In genomic region chr3:149575213-149575961, GRCh38 we compare ENCODE assay signal across 8 cellular contexts.
DNase-seq lines count a peak whose midpoint lies in the region; ATAC-seq and TF ChIP-seq lines count a peak whose summit lies in the region.

No MANE protein-coding gene starts in this region.

- no peak for TF ChIP-seq POLR2A in sigmoid colon (IDR thresholded peaks at IDR 0.05)

- peaks cover 14% of the 10 kb centered on the region for H3K36me3 ChIP-seq in SJSA1
- peaks cover 4 to 23% (median 5%) of the 10 kb centered on the region in 4 donors for H3K36me3 ChIP-seq in sigmoid colon

- ATAC-seq in GM19351 (IDR thresholded peaks at IDR 0.05; ENCODE audit: unreplicated experiment): no peak

- H3K27me3 ChIP-seq in SJSA1 (replicated peaks): no peaks in the 10 kb centered on the region
- H3K27me3 ChIP-seq in sigmoid colon: no peaks in the 10 kb centered on the region

- H3K4me1 ChIP-seq in SJSA1 (replicated peaks): peaks cover 82% of the 10 kb centered on the region
- peaks cover 0 to 92% (median 77%) of the 10 kb centered on the region in 4 donors for H3K4me1 ChIP-seq in sigmoid colon

- intact Hi-C loops in sigmoid colon (cut with DNase I): loop anchor here (5.0 kb wide), 1 partner anchor 82 kb away; the partner anchor contains the start of gene WWTR1

- WGBS in sigmoid colon, 2 donors: 71 to 77% methylated on average over 7 of the region's 7 CpGs

- H3K9me3 ChIP-seq in SJSA1 (replicated peaks) (no peaks in the 10 kb centered on the region), sigmoid colon (no peaks in the 10 kb centered on the region)

- TF ChIP-seq CTCF in fibroblast of villous mesenchyme (IDR thresholded peaks at IDR 0.05; ENCODE audit: insufficient read depth, low read depth, low read length): no peak
- TF ChIP-seq CTCF in sigmoid colon (IDR thresholded peaks at IDR 0.05): no peak

- H3K27ac ChIP-seq in SJSA1: peak overlapping the region; percentile 92
- H3K27ac ChIP-seq in sigmoid colon: peak overlapping the region; percentile 64 to 84 (median 82)

- no peak for TF ChIP-seq EP300 in sigmoid colon (IDR thresholded peaks at IDR 0.05)

- no peak overlapping the region; the same call in 1 of the 2 replicates for H3K4me3 ChIP-seq in SJSA1
- no peak overlapping the region for H3K4me3 ChIP-seq in fibroblast of villous mesenchyme (ENCODE audit: low read depth, low read length)
- peak overlapping the region in 1 of 4 donors; percentile 2 for H3K4me3 ChIP-seq in sigmoid colon

- DNase-seq in EL: peak; percentile 95
- peak; percentile 78 to 87 for DNase-seq in SJSA1 (ENCODE audit: low read depth in 1 of 2, low spot score in 2 of 2)
- peak; percentile 88 for DNase-seq in fibroblast of villous mesenchyme (ENCODE audit: low read depth)
- DNase-seq in sigmoid colon: peak; percentile 74
- no peak for DNase-seq in NCI-H2171 treated with DMSO at 0.1 percent for 48 hours (lab: John Stamatoyannopoulos, UW)
- DNase-seq in NK-92 treated with Interleukin-12 subunit alpha and Interleukin-12 subunit beta, amount 100 ng/mL, for 24 hours (lab: John Stamatoyannopoulos, UW): no peak
- no peak for DNase-seq in cerebellar cortex (ENCODE audit: low spot score)

Comparison
In these comparisons a context has a peak if more than half of its experiments do, and no peak if none do; other contexts are left out.
1. DNase-seq: peak in EL (single experiment), SJSA1 (2 of 2), fibroblast of villous mesenchyme (single experiment) and sigmoid colon (single experiment); none in NCI-H2171 treated with DMSO at 0.1 percent for 48 hours (single experiment), NK-92 treated with Interleukin-12 subunit alpha and Interleukin-12 subunit beta, amount 100 ng/mL, for 24 hours (single experiment) and cerebellar cortex (single experiment).